26 cellular contexts compared by ENCODE assay signal in the genomic region with DNA sequence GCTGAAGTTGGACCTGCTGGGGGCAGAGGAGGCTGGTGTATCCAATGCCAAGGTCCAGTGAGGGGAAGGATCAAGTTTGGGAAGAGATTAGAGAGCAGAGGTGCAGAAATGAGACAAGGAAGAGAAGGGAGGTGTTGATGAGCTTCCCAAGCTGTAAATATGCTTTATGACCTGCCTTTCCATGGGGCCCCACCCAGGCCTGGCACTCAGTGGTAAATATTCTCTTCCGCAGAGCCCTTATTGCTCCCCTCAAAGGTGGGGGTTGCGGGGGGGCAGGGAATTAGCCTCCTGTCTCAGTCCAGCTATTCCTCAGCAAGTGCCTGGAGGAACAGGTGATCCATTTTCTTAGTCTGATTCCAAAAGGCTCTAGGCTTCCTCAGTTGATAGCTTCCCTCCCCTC. TPM values are rescaled to one million over a fixed set of nuclear protein-coding genes. Genes with fewer than 3 reads are reported as not detected.
A peak's percentile ranks its signal among the peaks of the same experiment; 100 is the strongest.
DNase-seq lines count a peak whose midpoint lies in the region; ATAC-seq and TF ChIP-seq lines count a peak whose summit lies in the region.
"Had no signal": no experiment of that assay in that cellular context is flagged by ENCODE, and none has a peak within 500 bp of the region (broad histone marks: within the 10 kb centered on the region; RNA-seq: fewer than 3 reads in every experiment).

No MANE protein-coding gene starts in this region.

- no peak for TF ChIP-seq EP300 in transverse colon (IDR thresholded peaks at IDR 0.05; ENCODE audit: low read depth)

- no peaks in the 10 kb centered on the region for H3K9me3 ChIP-seq in heart left ventricle
- H3K9me3 ChIP-seq in colonic mucosa, result no peaks in the 10 kb centered on the region
- no peaks in the 10 kb centered on the region for H3K9me3 ChIP-seq in transverse colon
- H3K9me3 ChIP-seq: HAP-1, SJSA1 had no signal

- H3K4me1 ChIP-seq in heart left ventricle (peaks cover 0 to 92% (median 67%) of the 10 kb centered on the region in 12 donors), colonic mucosa (peaks cover 19% of the 10 kb centered on the region), transverse colon (peaks cover 24 to 70% (median 61%) of the 10 kb centered on the region in 4 donors)
- H3K4me1 ChIP-seq: HAP-1, SJSA1 had no signal

- no peak for TF ChIP-seq POLR2A in heart left ventricle (IDR thresholded peaks at IDR 0.05)
- TF ChIP-seq POLR2A in transverse colon (IDR thresholded peaks at IDR 0.05), result no peak

- ATAC-seq in left ventricle myocardium superior (no peak), heart left ventricle (no peak), GM19023 (IDR thresholded peaks at IDR 0.05; ENCODE audit: unreplicated experiment) (no peak)
- ATAC-seq: PC-3, Right ventricle myocardium inferior had no signal

- peak overlapping the region; percentile 95 for H3K27ac Mint-ChIP-seq in nephron progenitor cell
- no peak overlapping the region for H3K27ac Mint-ChIP-seq in CD14-positive monocyte
- no peak overlapping the region for H3K27ac Mint-ChIP-seq in osteocyte (ENCODE audit: unreplicated experiment)

- no peak overlapping the region for H3K4me3 ChIP-seq in heart left ventricle
- H3K4me3 ChIP-seq in colonic mucosa, result no peak overlapping the region
- H3K4me3 ChIP-seq in transverse colon, result peak overlapping the region in 1 of 4 donors; percentile 52
- H3K4me3 ChIP-seq: HAP-1, SJSA1 had no signal

- peaks cover 42% of the 10 kb centered on the region for H3K36me3 Mint-ChIP-seq in nephron progenitor cell (ENCODE audit: low read depth)
- H3K36me3 Mint-ChIP-seq in CD14-positive monocyte, result no peaks in the 10 kb centered on the region
- peaks cover 54% of the 10 kb centered on the region for H3K36me3 Mint-ChIP-seq in osteocyte (ENCODE audit: unreplicated experiment)
- H3K36me3 Mint-ChIP-seq: CD4-positive, CD25-positive, alpha-beta regulatory T cell had no signal

- peak overlapping the region in 1 of 2 donors; percentile 86 for H3K9ac ChIP-seq in colonic mucosa (ENCODE audit: low read depth in 2 of 2, low read length in 2 of 2)

- in situ Hi-C loops in transverse colon (cut with MboI; ENCODE audit: low pct_ligation_motif_present in 1 of 4, low pct_unique_long_range_greater_than_20kb in 1 of 4, low sequenced_read_pairs in 3 of 4), result no loop called here

- H3K36me3 ChIP-seq in heart left ventricle, result peaks cover 8 to 100% (median 84%) of the 10 kb centered on the region in 9 donors
- H3K36me3 ChIP-seq in colonic mucosa, result no peaks in the 10 kb centered on the region
- peaks cover 0 to 3% (median 0%) of the 10 kb centered on the region in 4 donors for H3K36me3 ChIP-seq in transverse colon

- DNase-seq in left ventricle myocardium superior, result peak; percentile 13
- no peak for DNase-seq in heart left ventricle
- peak; percentile 87 for DNase-seq in colonic mucosa
- no peak for DNase-seq in nephron progenitor cell
- peak; percentile 78 for DNase-seq in transverse colon
- no peak for DNase-seq in CD14-positive monocyte (ENCODE audit: low spot score)
- no peak for DNase-seq in osteocyte (ENCODE audit: extremely low spot score, unreplicated experiment)
- DNase-seq: CD4-positive, CD25-positive, alpha-beta regulatory T cell; DMS153; DND-41; GOT3; HFFc6; KG1; MM.1S; NCI-H2029; NCI-H446; NCI-H526; NCI-H82; NK-92 treated with Interleukin-12 subunit alpha and Interleukin-12 subunit beta, amount 100 ng/mL, for 24 hours; PC-3 had no signal

- H3K27me3 ChIP-seq in heart left ventricle (no peaks in the 10 kb centered on the region), colonic mucosa (no peaks in the 10 kb centered on the region), transverse colon (no peaks in the 10 kb centered on the region)
- H3K27me3 ChIP-seq: SJSA1 had no signal

- TF ChIP-seq CTCF in heart left ventricle (IDR thresholded peaks at IDR 0.05), result no peak
- no peak for TF ChIP-seq CTCF in colonic mucosa (IDR thresholded peaks at IDR 0.05)
- no peak for TF ChIP-seq CTCF in nephron progenitor cell (IDR thresholded peaks at IDR 0.05)
- peak in 1 of 5 experiments; percentile 22 for TF ChIP-seq CTCF in transverse colon (IDR thresholded peaks at IDR 0.05)
- no peak for TF ChIP-seq CTCF in CD14-positive monocyte (IDR thresholded peaks at IDR 0.05)
- TF ChIP-seq CTCF in osteocyte (IDR thresholded peaks at IDR 0.05), result no peak

- peaks cover 31% of the 10 kb centered on the region for H3K4me1 Mint-ChIP-seq in nephron progenitor cell
- H3K4me1 Mint-ChIP-seq in CD14-positive monocyte, result no peaks in the 10 kb centered on the region
- H3K4me1 Mint-ChIP-seq in osteocyte (ENCODE audit: unreplicated experiment), result peaks cover 7% of the 10 kb centered on the region
- H3K4me1 Mint-ChIP-seq: CD4-positive, CD25-positive, alpha-beta regulatory T cell had no signal

- peaks cover 6% of the 10 kb centered on the region for H3K27me3 Mint-ChIP-seq in nephron progenitor cell (ENCODE audit: low read depth, poor library complexity)
- peaks cover 11 to 18% (median 14%) of the 10 kb centered on the region in 3 donors for H3K27me3 Mint-ChIP-seq in CD14-positive monocyte (ENCODE audit: low read depth in 3 of 3)
- H3K27me3 Mint-ChIP-seq in osteocyte (ENCODE audit: unreplicated experiment), result no peaks in the 10 kb centered on the region

- intact Hi-C loops in left ventricle myocardium superior (cut with micrococcal nuclease) (no loop called here), heart left ventricle (cut with DNase I) (no loop called here), colonic mucosa (cut with DNase I) (no loop called here), transverse colon (cut with DNase I; ENCODE audit: low total_unique reads) (no loop called here), CD14-positive monocyte (cut with micrococcal nuclease) (no loop called here)

- H3K4me3 Mint-ChIP-seq in nephron progenitor cell (no peak overlapping the region), CD14-positive monocyte (no peak overlapping the region), osteocyte (ENCODE audit: unreplicated experiment) (no peak overlapping the region)
- H3K4me3 Mint-ChIP-seq: CD4-positive, CD25-positive, alpha-beta regulatory T cell; HFFc6 had no signal

- 81 to 100% (median 95%) methylated on average over 1 to 2 of the region's 2 CpGs for WGBS in heart left ventricle, 4 donors
- WGBS in transverse colon (ENCODE audit: low coverage in 1 of 2), 2 donors, result 19% methylated on average over 1 of the region's 2 CpGs; no CpG with 5 or more reads in 1 of the 2 donors

- H3K9me3 Mint-ChIP-seq in nephron progenitor cell (no peaks in the 10 kb centered on the region), CD14-positive monocyte (peaks cover 0 to 2% (median 0%) of the 10 kb centered on the region in 7 donors), osteocyte (ENCODE audit: unreplicated experiment) (no peaks in the 10 kb centered on the region)
- H3K9me3 Mint-ChIP-seq: CD4-positive, CD25-positive, alpha-beta regulatory T cell; HFFc6 had no signal

- H3K27ac ChIP-seq in heart left ventricle (peak overlapping the region in 1 of 12 donors; percentile 28), colonic mucosa (peak overlapping the region; percentile 85), transverse colon (peak overlapping the region; percentile 82 to 86 (median 84))
- H3K27ac ChIP-seq: SJSA1 had no signal

RNA-seq across cellular contexts. Expression of a gene that starts 24.1 kb away (rescaled TPM):
- total RNA-seq in left ventricle myocardium superior (97.7 TPM), heart left ventricle (100 to 1,000 TPM in 7 of 9 donors, 10 to 100 TPM in 2; 86.0 to 124 (median 113) TPM), colonic mucosa (10 to 100 TPM; 60.1 to 88.6 TPM), transverse colon (100 to 1,000 TPM in 2 of 4 donors, 10 to 100 TPM in 2; 92.6 to 276 (median 161) TPM), osteocyte (160 and 165 TPM in 2 replicates)
- polyA plus RNA-seq in heart left ventricle (100 to 1,000 TPM; 104 to 129 TPM), CD14-positive monocyte (not detected)

RNA-seq across cellular contexts. Expression of a gene that starts 47.9 kb away (rescaled TPM):
- not detected for total RNA-seq in left ventricle myocardium superior
- not detected for total RNA-seq in heart left ventricle
- polyA plus RNA-seq in heart left ventricle, result 1 to 10 TPM in 1 of 2 donors, under 1 TPM in 1; 0.17 to 1.7 TPM
- total RNA-seq in colonic mucosa, result 1 to 10 TPM; 2.4 to 2.8 TPM
- total RNA-seq in transverse colon, result 1 to 10 TPM in 2 of 4 donors, not detected in 2; 4.9 to 5.6 TPM
- not detected for polyA plus RNA-seq in CD14-positive monocyte
- not detected in 2 replicates for total RNA-seq in osteocyte
- total RNA-seq: A172; CD4-positive, CD25-positive, alpha-beta regulatory T cell; PC-3; Right ventricle myocardium inferior; SJSA1 had no signal
- polyA plus RNA-seq: BJ; CD4-positive, CD25-positive, alpha-beta regulatory T cell had no signal

RNA-seq across cellular contexts. Expression of a gene that starts 59.3 kb away (rescaled TPM):
- total RNA-seq in left ventricle myocardium superior (97.1 TPM), heart left ventricle (100 to 1,000 TPM in 4 of 9 donors, 10 to 100 TPM in 5; 87.6 to 127 (median 99.6) TPM), colonic mucosa (100 to 1,000 TPM; 151 to 171 TPM), transverse colon (10 to 100 TPM; 27.9 to 80.3 (median 61.0) TPM), osteocyte (189 and 201 TPM in 2 replicates)
- polyA plus RNA-seq in heart left ventricle (100 to 1,000 TPM in 1 of 2 donors, 10 to 100 TPM in 1; 53.1 to 107 TPM), CD14-positive monocyte (100 to 1,000 TPM in 1 of 2 donors, 10 to 100 TPM in 1; 79.7 to 101 TPM)

Comparison
In these comparisons a context has a peak if more than half of its experiments do, and no peak if none do; other contexts are left out.
1. DNase-seq: peak in left ventricle myocardium superior (single experiment), colonic mucosa (single experiment) and transverse colon (single experiment); none in heart left ventricle (0 of 5), nephron progenitor cell (single experiment), CD14-positive monocyte (single experiment) and osteocyte (single experiment).